In the genomic region with DNA sequence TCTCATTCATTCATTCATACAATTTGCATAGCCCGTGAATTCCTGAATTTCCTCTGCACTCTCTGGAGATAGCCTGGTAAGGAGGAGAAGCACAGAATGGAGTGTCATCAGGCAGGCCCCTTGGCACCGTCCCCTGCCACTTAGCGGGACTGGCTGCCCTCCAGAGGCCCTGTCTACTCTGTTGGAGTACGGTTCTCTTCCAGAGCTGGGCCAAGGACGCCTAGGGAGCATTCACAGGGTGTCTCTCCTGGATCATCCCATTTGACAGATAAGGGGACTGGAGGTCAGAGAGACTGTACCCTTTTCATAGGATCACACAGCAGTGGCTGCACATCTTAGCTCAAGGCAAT, we compare ENCODE assay signal across 11 cellular contexts. TPM values are rescaled to one million over a fixed set of nuclear protein-coding genes. Genes with fewer than 3 reads are reported as not detected.
DNase-seq lines count a peak whose midpoint lies in the region; ATAC-seq and TF ChIP-seq lines count a peak whose summit lies in the region.
"Had no signal": no experiment of that assay in that cellular context is flagged by ENCODE, and none has a peak within 500 bp of the region (broad histone marks: within the 10 kb centered on the region; RNA-seq: fewer than 3 reads in every experiment).

No MANE protein-coding gene starts in this region.

- H3K79me1 ChIP-seq in trophoblast cell (ENCODE audit: low read length) = no peaks in the 10 kb centered on the region

- H2BK120ac ChIP-seq in trophoblast cell (ENCODE audit: insufficient read depth, low read length, poor library complexity) = no peak overlapping the region

- H4K8ac ChIP-seq in trophoblast cell (ENCODE audit: low read depth, low read length) = no peak overlapping the region

- H3K4me3 Mint-ChIP-seq in CD4-positive, alpha-beta T cell = no peak overlapping the region

- no peak overlapping the region for H3K4me2 ChIP-seq in trophoblast cell (ENCODE audit: low read length)

- no peak overlapping the region for H2AFZ ChIP-seq in trophoblast cell (ENCODE audit: insufficient read depth, low read length, poor library complexity)

- H3K27me3 Mint-ChIP-seq in CD4-positive, alpha-beta T cell = no peaks in the 10 kb centered on the region

- no peak overlapping the region for H2BK12ac ChIP-seq in trophoblast cell (ENCODE audit: low read length)

- no peaks in the 10 kb centered on the region for H3K27me3 ChIP-seq in CD4-positive, alpha-beta T cell (ENCODE audit: control insufficient read depth, insufficient read depth, low read length)
- no peaks in the 10 kb centered on the region for H3K27me3 ChIP-seq in trophoblast cell (ENCODE audit: insufficient read depth, low read length)

- no peak for ATAC-seq in CD4-positive, alpha-beta T cell (ENCODE audit: poor library complexity)
- no peak for ATAC-seq in HG02642 (IDR thresholded peaks at IDR 0.05; ENCODE audit: poor library complexity, unreplicated experiment)

- H3K9me3 ChIP-seq in CD4-positive, alpha-beta T cell (ENCODE audit: control insufficient read depth, low read length) = no peaks in the 10 kb centered on the region
- no peaks in the 10 kb centered on the region for H3K9me3 ChIP-seq in trophoblast cell (ENCODE audit: insufficient read depth, low read depth, low read length)

- POLR2A ChIA-PET in CD4-positive, alpha-beta T cell (lab: Charles Lee) = no interaction called here

- TF ChIP-seq CTCF in CD4-positive, alpha-beta T cell (IDR thresholded peaks at IDR 0.05) = no peak

- peaks cover 55% of the 10 kb centered on the region for H3K4me1 Mint-ChIP-seq in CD4-positive, alpha-beta T cell (ENCODE audit: low read depth)

- no peak overlapping the region for H2BK5ac ChIP-seq in trophoblast cell (ENCODE audit: low read depth, low read length, poor library complexity)

- no peaks in the 10 kb centered on the region for H3K79me2 ChIP-seq in trophoblast cell (ENCODE audit: control insufficient read depth, insufficient read depth, low read length, poor library complexity)

- no peak overlapping the region for H3K14ac ChIP-seq in trophoblast cell (ENCODE audit: low read length)

- in situ Hi-C loops in KBM-7 (cut with MboI; ENCODE audit: low pct_unique_long_range_greater_than_20kb, low sequenced_read_pairs) = no loop called here

- intact Hi-C loops in CD4-positive, alpha-beta T cell (cut with DNase I, micrococcal nuclease) = no loop called here
- intact Hi-C loops in cardiac septum (cut with DNase I) (loop anchor here (10.0 kb wide), 1 partner anchor 239 kb away; a partner anchor contains a TSS), posterior vena cava (cut with DNase I) (loop anchor here in 1 of 2 donors (10.0 kb wide), 1 partner anchor 239 kb away; a partner anchor contains a TSS)

- H3K4ac ChIP-seq in trophoblast cell (ENCODE audit: low read depth, low read length) = no peak overlapping the region

- no peak overlapping the region for H3K9ac ChIP-seq in trophoblast cell (ENCODE audit: low read length)

- CTCF ChIA-PET in CD4-positive, alpha-beta T cell (lab: Charles Lee) = no interaction called here

- no peak overlapping the region for H3K4me3 ChIP-seq in trophoblast cell (ENCODE audit: low read depth, low read length)

- no peak overlapping the region for H3K18ac ChIP-seq in trophoblast cell (ENCODE audit: low read length)

- no peaks in the 10 kb centered on the region for H3K9me3 Mint-ChIP-seq in CD4-positive, alpha-beta T cell

- no CpG with 5 or more reads among the region's 5 CpGs for WGBS in trophoblast cell (ENCODE audit: extremely low coverage, insufficient coverage, insufficient read length)

- H2AK5ac ChIP-seq in trophoblast cell (ENCODE audit: low read length) = no peak overlapping the region

- DNase-seq in CD4-positive, alpha-beta T cell = no peak
- DNase-seq in NCI-H2029 treated with DMSO at 0.1 percent for 48 hours (lab: John Stamatoyannopoulos, UW) (peak; percentile 45), cardiac septum (ENCODE audit: low spot score) (peak; percentile 87), posterior vena cava (ENCODE audit: low spot score) (peak; percentile 72), trophoblast cell (no peak), KBM-7 (no peak), NCI-H2107 (lab: John Stamatoyannopoulos, UW) (no peak)
- DNase-seq: NCI-H446 treated with DMSO at 0.1 percent for 48 hours, retina, SIG-M5 had no signal

- H3K23ac ChIP-seq in trophoblast cell (ENCODE audit: low read length) = no peak overlapping the region

- H3K36me3 ChIP-seq in trophoblast cell (ENCODE audit: control insufficient read depth in 1 of 2, insufficient read depth in 2 of 2, low read length in 2 of 2) = peaks cover 55 to 60% of the 10 kb centered on the region in 2 experiments

- peaks cover 5% of the 10 kb centered on the region in 2 experiments for H3K4me1 ChIP-seq in trophoblast cell (ENCODE audit: control insufficient read depth in 1 of 2, insufficient read depth in 2 of 2, low read length in 2 of 2)

- H4K12ac ChIP-seq in trophoblast cell (ENCODE audit: low read depth, low read length) = no peak overlapping the region

- peak overlapping the region; percentile 65 for H3K27ac Mint-ChIP-seq in CD4-positive, alpha-beta T cell

- peaks cover 83% of the 10 kb centered on the region for H3K36me3 Mint-ChIP-seq in CD4-positive, alpha-beta T cell (ENCODE audit: low read depth)

- no peak overlapping the region for H4K91ac ChIP-seq in trophoblast cell (ENCODE audit: low read depth, low read length)

- no peak overlapping the region for H3K27ac ChIP-seq in CD4-positive, alpha-beta T cell (ENCODE audit: low read depth, low read length)
- H3K27ac ChIP-seq in trophoblast cell (ENCODE audit: low read depth, low read length) = no peak overlapping the region

RNA-seq across cellular contexts. Expression of a gene that starts 48.0 kb away (rescaled TPM):
- total RNA-seq in CD4-positive, alpha-beta T cell = not detected
- 5.4 TPM for total RNA-seq in cardiac septum
- 10 to 100 TPM in 1 of 2 donors, 1 to 10 TPM in 1; 5.8 to 17.9 TPM for total RNA-seq in posterior vena cava
- polyA plus RNA-seq in trophoblast cell (2013) = 9.5 and 11.3 TPM in 2 replicates

RNA-seq across cellular contexts. Expression of a gene that starts 51.0 kb away (rescaled TPM):
- 10 to 100 TPM; 57.5 to 59.5 TPM for total RNA-seq in CD4-positive, alpha-beta T cell
- total RNA-seq in cardiac septum = 35.6 TPM
- 10 to 100 TPM; 21.5 to 26.0 TPM for total RNA-seq in posterior vena cava
- 47.9 and 48.1 TPM in 2 replicates for polyA plus RNA-seq in trophoblast cell (2013)

RNA-seq across cellular contexts. Expression of a gene that starts 53.9 kb away (rescaled TPM):
- 100 to 1,000 TPM; 163 to 170 TPM for total RNA-seq in CD4-positive, alpha-beta T cell
- total RNA-seq in cardiac septum (14.2 TPM), posterior vena cava (10 to 100 TPM; 26.0 to 33.1 TPM)
- polyA plus RNA-seq in trophoblast cell (2013) = 18.1 and 18.9 TPM in 2 replicates

Comparison
In these comparisons a context has a peak if more than half of its experiments do, and no peak if none do; other contexts are left out.
1. DNase-seq: peak in NCI-H2029 treated with DMSO at 0.1 percent for 48 hours (single experiment), cardiac septum (single experiment) and posterior vena cava (single experiment); none in CD4-positive, alpha-beta T cell (0 of 10), trophoblast cell (0 of 2), KBM-7 (single experiment) and NCI-H2107 (single experiment).
2. RNA of a gene that starts 53.9 kb away (total RNA-seq): 163 to 170 TPM in CD4-positive, alpha-beta T cell; 26.0 to 33.1 TPM in posterior vena cava and 14.2 TPM in cardiac septum (single experiment); every median in the first group is over 4 times any median in the second.